In the genomic region with DNA sequence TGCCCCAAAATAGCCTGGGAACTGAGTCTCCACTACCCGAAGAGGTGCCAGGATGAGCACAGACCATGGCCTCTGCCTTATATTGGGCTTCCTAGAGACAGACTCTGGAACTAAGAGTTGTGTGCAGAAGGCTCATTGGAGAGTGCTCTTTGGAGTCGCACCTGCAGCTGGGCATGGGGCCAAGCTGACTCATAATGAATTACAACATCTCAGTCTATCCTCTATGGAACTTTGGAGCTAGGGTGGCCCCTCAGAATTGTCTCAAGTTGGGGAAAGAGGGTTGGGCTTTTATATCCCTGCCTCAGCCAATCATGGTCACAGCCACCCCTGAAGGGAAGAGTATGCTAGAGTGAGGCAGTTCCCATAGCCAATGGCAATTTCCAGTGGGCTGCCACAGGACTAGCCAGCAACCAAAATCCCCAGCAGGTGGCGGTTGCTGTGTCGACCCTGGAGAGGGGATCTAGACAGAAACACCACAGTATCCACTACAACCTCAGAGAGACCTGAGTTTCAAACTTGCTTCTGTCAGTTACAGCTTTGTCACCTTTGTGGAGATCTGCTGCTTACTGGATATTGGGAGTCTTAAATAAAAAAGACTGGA, we compare ENCODE assay signal across 17 cellular contexts.
DNase-seq lines count a peak whose midpoint lies in the region; ATAC-seq and TF ChIP-seq lines count a peak whose summit lies in the region.
"Had no signal": no experiment of that assay in that cellular context is flagged by ENCODE, and none has a peak within 500 bp of the region (broad histone marks: within the 10 kb centered on the region; RNA-seq: fewer than 3 reads in every experiment).

No MANE protein-coding gene starts in this region.

- no peak overlapping the region for H3K4me3 ChIP-seq in WERI-Rb-1 (ENCODE audit: low read depth, low read length)
- no peak overlapping the region for H3K4me3 ChIP-seq in mesendoderm (ENCODE audit: low read length)
- H3K4me3 ChIP-seq: gastrocnemius medialis, stomach had no signal

- TF ChIP-seq POLR2A in GM18505 (IDR thresholded peaks at IDR 0.05; ENCODE audit: borderline replicate concordance, extremely low read depth, insufficient read depth, insufficient read length): no peak

- H3K4ac ChIP-seq in mesendoderm (ENCODE audit: low read depth, low read length): no peak overlapping the region

- H3K36me3 ChIP-seq in WERI-Rb-1: no peaks in the 10 kb centered on the region
- H3K36me3 ChIP-seq in mesendoderm (ENCODE audit: control insufficient read depth, insufficient read depth, low read length): no peaks in the 10 kb centered on the region
- H3K36me3 ChIP-seq: gastrocnemius medialis, stomach had no signal

- DNase-seq in DMS 273 (lab: John Stamatoyannopoulos, UW; ENCODE audit: unreplicated experiment): peak; percentile 28
- DNase-seq in DMS 273 treated with DMSO at 0.1 percent for 48 hours (lab: John Stamatoyannopoulos, UW): no peak
- DNase-seq in HuH-7 (ENCODE audit: low spot score): peak; percentile 26
- DNase-seq in WERI-Rb-1: no peak
- peak; percentile 26 for DNase-seq in mesendoderm
- DNase-seq in activated T-cell treated with anti-CD3 and anti-CD28 coated beads, Interleukin-2, amount 50 U/mL, for 48 hours: no peak
- DNase-seq: activated B cell treated with CpG ODN at 0.5 μM for 24 hours; activated naive CD4-positive, alpha-beta T cell treated with anti-CD3 and anti-CD28 coated beads, Interleukin-2, amount 50 U/mL, for 16 hours; CD8-positive, alpha-beta T cell; effector memory CD4-positive, alpha-beta T cell; gastrocnemius medialis; HFFc6; NCI-H1092 treated with DMSO at 0.1 percent for 48 hours; stomach had no signal

- ATAC-seq in GM18505 (IDR thresholded peaks at IDR 0.05; ENCODE audit: unreplicated experiment): no peak
- no peak for ATAC-seq in HG02759 (IDR thresholded peaks at IDR 0.05; ENCODE audit: unreplicated experiment)
- ATAC-seq: CD8-positive, alpha-beta T cell; gastrocnemius medialis had no signal

- H3K23ac ChIP-seq in mesendoderm (ENCODE audit: low read length): no peak overlapping the region

- WGBS in mesendoderm (ENCODE audit: extremely low coverage, insufficient coverage, low lambda C conversion rate): no CpG with 5 or more reads among the region's 4 CpGs

- H2BK120ac ChIP-seq in mesendoderm (ENCODE audit: low read depth, low read length): no peak overlapping the region

- no peaks in the 10 kb centered on the region for H3K79me2 ChIP-seq in mesendoderm (ENCODE audit: control insufficient read depth, insufficient read depth, low read length)

- H3K9ac ChIP-seq in mesendoderm (ENCODE audit: low read length): no peak overlapping the region

- no peak overlapping the region for H2BK15ac ChIP-seq in mesendoderm (replicated peaks; ENCODE audit: low read depth)

- H3K18ac ChIP-seq in mesendoderm (ENCODE audit: low read length): no peak overlapping the region

- no peaks in the 10 kb centered on the region for H3K9me3 ChIP-seq in WERI-Rb-1 (ENCODE audit: severe bottlenecking)
- H3K9me3 ChIP-seq: gastrocnemius medialis, stomach had no signal

- no peak overlapping the region for H3K56ac ChIP-seq in mesendoderm (ENCODE audit: low read length)

- no peak overlapping the region for H3K4me2 ChIP-seq in mesendoderm (ENCODE audit: low read length)

- no peak overlapping the region for H2BK5ac ChIP-seq in mesendoderm (ENCODE audit: low read length)

- H2AK5ac ChIP-seq in mesendoderm (ENCODE audit: low read length): no peak overlapping the region

- peak; percentile 21; the same call in 1 of the 2 replicates for TF ChIP-seq CTCF in WERI-Rb-1 (IDR thresholded peaks at IDR 0.05; ENCODE audit: low read depth, low read length)

- H4K8ac ChIP-seq in mesendoderm (ENCODE audit: low read depth, low read length): no peak overlapping the region

- H3K4me1 ChIP-seq in mesendoderm (ENCODE audit: control insufficient read depth, low read depth, low read length): no peaks in the 10 kb centered on the region

- no peak overlapping the region for H4K5ac ChIP-seq in mesendoderm (ENCODE audit: low read length)

- H3K27me3 ChIP-seq in WERI-Rb-1 (ENCODE audit: insufficient read depth, low read depth, severe bottlenecking) (no peaks in the 10 kb centered on the region), mesendoderm (ENCODE audit: insufficient read depth, low read length, poor library complexity) (no peaks in the 10 kb centered on the region)

- H3K27ac ChIP-seq in WERI-Rb-1: no peak overlapping the region
- H3K27ac ChIP-seq in mesendoderm (ENCODE audit: low read depth, low read length): no peak overlapping the region
- H3K27ac ChIP-seq: 22Rv1, gastrocnemius medialis, stomach had no signal

- no peaks in the 10 kb centered on the region for H3K79me1 ChIP-seq in mesendoderm (ENCODE audit: low read length)

Comparison
In these comparisons a context has a peak if more than half of its experiments do, and no peak if none do; other contexts are left out.
1. DNase-seq: peak in DMS 273 (single experiment), HuH-7 (single experiment) and mesendoderm (single experiment); none in DMS 273 treated with DMSO at 0.1 percent for 48 hours (single experiment), WERI-Rb-1 (single experiment) and activated T-cell treated with anti-CD3 and anti-CD28 coated beads, Interleukin-2, amount 50 U/mL, for 48 hours (0 of 2).